In the genomic region with DNA sequence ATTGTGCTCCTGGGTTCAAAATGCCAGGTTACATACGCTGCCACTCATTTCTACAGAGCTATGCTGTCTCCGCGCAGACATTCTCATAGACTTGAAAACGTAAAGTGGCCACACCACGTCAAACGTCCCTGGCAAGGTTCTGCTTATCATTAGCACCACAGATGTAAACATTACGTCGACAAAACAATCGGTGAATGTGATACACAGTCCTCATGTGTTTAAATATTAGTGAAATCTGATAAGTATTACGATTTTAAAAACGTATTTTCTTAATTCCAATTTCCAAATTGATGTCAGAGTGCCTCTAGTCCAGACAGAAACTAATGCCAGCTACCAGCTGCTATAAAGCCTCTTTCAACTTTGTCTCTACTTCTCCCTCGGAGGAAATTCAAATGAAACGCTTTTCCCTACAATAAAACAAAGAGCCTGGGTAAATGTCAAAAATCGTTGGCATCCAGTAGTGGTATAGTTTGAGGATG, we compare ENCODE assay signal across 8 cellular contexts. TPM values are rescaled to one million over a fixed set of nuclear protein-coding genes. Genes with fewer than 3 reads are reported as not detected.
DNase-seq lines count a peak whose midpoint lies in the region; ATAC-seq and TF ChIP-seq lines count a peak whose summit lies in the region.

No MANE protein-coding gene starts in this region.

- peak; percentile 23 for ATAC-seq in activated CD4-positive, alpha-beta T cell treated with anti-CD3 and anti-CD28 coated beads for 36 hours
- ATAC-seq in HG02885 (IDR thresholded peaks at IDR 0.05; ENCODE audit: poor library complexity, unreplicated experiment) (peak; percentile 28), heart left ventricle (no peak), psoas muscle (no peak)

- H3K4me3 Mint-ChIP-seq in activated CD4-positive, alpha-beta T cell treated with anti-CD3 and anti-CD28 coated beads for 36 hours, result peak overlapping the region; percentile 92

- peaks cover 47% of the 10 kb centered on the region for H3K36me3 Mint-ChIP-seq in activated CD4-positive, alpha-beta T cell treated with anti-CD3 and anti-CD28 coated beads for 36 hours (ENCODE audit: low read depth)

- H3K4me1 ChIP-seq in heart left ventricle (peaks cover 0 to 58% (median 17%) of the 10 kb centered on the region in 12 donors), psoas muscle (peaks cover 7% of the 10 kb centered on the region)

- POLR2A ChIA-PET in activated CD4-positive, alpha-beta T cell treated with anti-CD3 and anti-CD28 coated beads for 36 hours (lab: Charles Lee), result interaction anchor here (0.9 to 2.6 kb wide), 5 partner anchors 10 to 89 kb away, joined by 3 to 10 read pairs (median 5); no protein-coding TSS in a partner anchor

- H3K36me3 ChIP-seq in heart left ventricle, result no peaks in the 10 kb centered on the region
- H3K36me3 ChIP-seq in psoas muscle (ENCODE audit: insufficient read depth in 1 of 2, low read depth in 1 of 2), result no peaks in the 10 kb centered on the region

- no peaks in the 10 kb centered on the region for H3K27me3 Mint-ChIP-seq in activated CD4-positive, alpha-beta T cell treated with anti-CD3 and anti-CD28 coated beads for 36 hours

- intact Hi-C loops in activated CD4-positive, alpha-beta T cell treated with anti-CD3 and anti-CD28 coated beads for 36 hours (cut with DNase I, micrococcal nuclease), result loop anchor here (2.0 to 10.0 kb wide), 6 partner anchors 107 to 1327 kb away; partner anchors contain the start of gene HSPD1 (in 1 of the 2)
- intact Hi-C loops in heart left ventricle (cut with DNase I) (loop anchor here in 4 of 10 donors (2.0 to 10.0 kb wide), 5 partner anchors 72 to 105 kb away; no protein-coding TSS in a partner anchor), psoas muscle (cut with DNase I) (loop anchor here in 1 of 2 donors (5.0 kb wide), 2 partner anchors 93 to 112 kb away; no protein-coding TSS in a partner anchor)

- H3K4me3 ChIP-seq in heart left ventricle (peak overlapping the region; percentile 64 to 98 (median 90)), psoas muscle (peak overlapping the region; percentile 93)

- no peaks in the 10 kb centered on the region for H3K27me3 ChIP-seq in heart left ventricle
- no peaks in the 10 kb centered on the region for H3K27me3 ChIP-seq in psoas muscle (ENCODE audit: insufficient read depth in 3 of 3, low read length in 2 of 3)

- TF ChIP-seq CTCF in heart left ventricle (IDR thresholded peaks at IDR 0.05), result no peak
- TF ChIP-seq CTCF in psoas muscle (IDR thresholded peaks at IDR 0.05), result no peak

- peak overlapping the region in 11 of 12 donors; percentile 62 to 97 (median 80) for H3K27ac ChIP-seq in heart left ventricle
- H3K27ac ChIP-seq in psoas muscle, result peak overlapping the region; percentile 84

- peaks cover 43% of the 10 kb centered on the region for H3K4me1 Mint-ChIP-seq in activated CD4-positive, alpha-beta T cell treated with anti-CD3 and anti-CD28 coated beads for 36 hours

- H3K27ac Mint-ChIP-seq in activated CD4-positive, alpha-beta T cell treated with anti-CD3 and anti-CD28 coated beads for 36 hours, result peak overlapping the region; percentile 98

- TF ChIP-seq POLR2A in heart left ventricle (IDR thresholded peaks at IDR 0.05), result no peak

- WGBS in heart left ventricle, 4 donors, result 1 to 2% (median 1%) methylated on average over 14 of the region's 14 CpGs
- 0 to 1% (median 1%) methylated on average over 14 of the region's 14 CpGs for WGBS in psoas muscle, 3 donors

- H3K9me3 ChIP-seq in heart left ventricle, result no peaks in the 10 kb centered on the region
- H3K9me3 ChIP-seq in psoas muscle, result no peaks in the 10 kb centered on the region

- H3K9me3 Mint-ChIP-seq in activated CD4-positive, alpha-beta T cell treated with anti-CD3 and anti-CD28 coated beads for 36 hours (ENCODE audit: low read depth), result no peaks in the 10 kb centered on the region

- DNase-seq in activated CD4-positive, alpha-beta T cell treated with anti-CD3 and anti-CD28 coated beads for 36 hours, result peak; percentile 77
- no peak for DNase-seq in activated CD4-positive, alpha-beta T cell treated with anti-CD3 and anti-CD28 coated beads for 1 hour
- DNase-seq in NCI-H82 treated with DMSO at 0.1 percent for 48 hours (lab: John Stamatoyannopoulos, UW; ENCODE audit: unreplicated experiment), result peak; percentile 44
- DNase-seq in activated naive CD4-positive, alpha-beta T cell treated with Interleukin-2 at 50 U/mL for 16 hours, result peak; percentile 55
- DNase-seq in heart left ventricle, result peak in 1 of 5 donors; percentile 26
- DNase-seq in psoas muscle, result no peak
- DNase-seq in C1 segment of cervical spinal cord (lab: John Stamatoyannopoulos, UW), result no peak

- CTCF ChIA-PET in activated CD4-positive, alpha-beta T cell treated with anti-CD3 and anti-CD28 coated beads for 36 hours (lab: Charles Lee), result interaction anchor here (0.7 to 3.0 kb wide), 13 partner anchors 12 to 109 kb away, joined by 3 to 13 read pairs (median 4); no protein-coding TSS in a partner anchor

RNA-seq across cellular contexts. Expression of gene STK17B, which starts 1.1 kb away (rescaled TPM):
- total RNA-seq in activated CD4-positive, alpha-beta T cell treated with anti-CD3 and anti-CD28 coated beads for 36 hours, result 100 to 1,000 TPM; 159 to 178 TPM
- total RNA-seq in heart left ventricle (10 to 100 TPM in 2 of 9 donors, 1 to 10 TPM in 7; 3.3 to 24.4 (median 5.3) TPM), psoas muscle (1 to 10 TPM; 2.9 to 5.3 (median 4.5) TPM)
- polyA plus RNA-seq in heart left ventricle (1 to 10 TPM; 1.4 to 2.6 TPM), psoas muscle (1 to 10 TPM; 1.3 to 3.1 (median 1.3) TPM)

Comparison
In these comparisons a context has a peak if more than half of its experiments do, and no peak if none do; other contexts are left out.
1. DNase-seq: peak in activated CD4-positive, alpha-beta T cell treated with anti-CD3 and anti-CD28 coated beads for 36 hours (single experiment), NCI-H82 treated with DMSO at 0.1 percent for 48 hours (single experiment) and activated naive CD4-positive, alpha-beta T cell treated with Interleukin-2 at 50 U/mL for 16 hours (single experiment); none in activated CD4-positive, alpha-beta T cell treated with anti-CD3 and anti-CD28 coated beads for 1 hour (single experiment), psoas muscle (0 of 2) and C1 segment of cervical spinal cord (0 of 14).
2. ATAC-seq: peak in activated CD4-positive, alpha-beta T cell treated with anti-CD3 and anti-CD28 coated beads for 36 hours (single experiment) and HG02885 (single experiment); none in heart left ventricle (0 of 4) and psoas muscle (0 of 4).
3. RNA of gene STK17B, which starts 1.1 kb away (total RNA-seq): 159 to 178 TPM in activated CD4-positive, alpha-beta T cell treated with anti-CD3 and anti-CD28 coated beads for 36 hours; 3.3 to 24.4 TPM in heart left ventricle and 2.9 to 5.3 TPM in psoas muscle; every median in the first group is over 4 times any median in the second.